In genomic region chr11:19793356-19793755, GRCh38 we compare ENCODE assay signal across 12 cellular contexts.
"Had no signal": no experiment of that assay in that cellular context is flagged by ENCODE, and none has a peak within 500 bp of the region (broad histone marks: within the 10 kb centered on the region; RNA-seq: fewer than 3 reads in every experiment).

No MANE protein-coding gene starts in this region.

- H3K36me3 Mint-ChIP-seq: activated naive CD4-positive, alpha-beta T cell treated with anti-CD3 and anti-CD28 coated beads, Interleukin-2, amount 50 U/mL, for 24 hours had no signal

- H3K27ac ChIP-seq: gastroesophageal sphincter, psoas muscle, suprapubic skin had no signal

- H3K4me1 Mint-ChIP-seq: activated naive CD4-positive, alpha-beta T cell treated with anti-CD3 and anti-CD28 coated beads, Interleukin-2, amount 50 U/mL, for 24 hours; central memory CD8-positive, alpha-beta T cell had no signal

- H3K27ac Mint-ChIP-seq: activated naive CD4-positive, alpha-beta T cell treated with anti-CD3 and anti-CD28 coated beads, Interleukin-2, amount 50 U/mL, for 24 hours; effector memory CD8-positive, alpha-beta T cell; nephron; T-helper 1 cell treated with Interleukin-12 subunit alpha and Interleukin-12 subunit beta and Interleukin-4 antibody, amounts not matched to agents 30 μg/mL and 1 μg/mL, for 36 hours had no signal

- ATAC-seq: effector memory CD8-positive, alpha-beta T cell; gastroesophageal sphincter; psoas muscle had no signal

- H3K4me3 Mint-ChIP-seq: activated naive CD4-positive, alpha-beta T cell treated with anti-CD3 and anti-CD28 coated beads, Interleukin-2, amount 50 U/mL, for 24 hours; central memory CD8-positive, alpha-beta T cell; effector memory CD8-positive, alpha-beta T cell; nephron; T-helper 1 cell treated with Interleukin-12 subunit alpha and Interleukin-12 subunit beta and Interleukin-4 antibody, amounts not matched to agents 30 μg/mL and 1 μg/mL, for 36 hours had no signal

- H3K27me3 ChIP-seq: gastroesophageal sphincter, suprapubic skin had no signal

- H3K36me3 ChIP-seq: suprapubic skin had no signal

- H3K4me3 ChIP-seq: gastroesophageal sphincter, psoas muscle, suprapubic skin had no signal

- DNase-seq: activated effector memory CD4-positive, alpha-beta T cell treated with Interleukin-2 at 50 U/mL for 16 hours; effector memory CD8-positive, alpha-beta T cell; occipital lobe; psoas muscle; stimulated activated CD4-positive, alpha-beta T cell treated with anti-CD3 and anti-CD28 coated beads, Interleukin-2, amount 100 ng/mL, for 48 hours; stimulated activated naive CD4-positive, alpha-beta T cell treated with Interleukin-2 at 50 U/mL for 16 hours had no signal

- H3K9me3 ChIP-seq: gastroesophageal sphincter, psoas muscle, suprapubic skin had no signal

- H3K9me3 Mint-ChIP-seq: activated naive CD4-positive, alpha-beta T cell treated with anti-CD3 and anti-CD28 coated beads, Interleukin-2, amount 50 U/mL, for 24 hours; central memory CD8-positive, alpha-beta T cell; effector memory CD8-positive, alpha-beta T cell; nephron; T-helper 1 cell treated with Interleukin-12 subunit alpha and Interleukin-12 subunit beta and Interleukin-4 antibody, amounts not matched to agents 30 μg/mL and 1 μg/mL, for 36 hours had no signal
